ENCODE assay signal across 1 cellular context in genomic region chr11:58745705-58746364, GRCh38.
TF ChIP-seq lines count a peak whose summit lies in the region.

No MANE protein-coding gene starts in this region.

TF ChIP-seq in K562, 482 proteins besides CTCF, POLR2A, EP300 and RAD21 (continued from another document and continues in another):
- TF ChIP-seq RREB1 (CRISPR knock-in tag; IDR thresholded peaks at IDR 0.05), result no peak
- TF ChIP-seq ZNF766 (CRISPR knock-in tag; conservative IDR thresholded peaks at IDR 0.05), result no peak; the same call in 1 of the 2 replicates
- no peak for TF ChIP-seq RBM39 (optimal IDR thresholded peaks at IDR 0.05; ENCODE audit: low read depth, low read length)
- TF ChIP-seq ELK1 (CRISPR knock-in tag; IDR thresholded peaks at IDR 0.05), result no peak
- no peak for TF ChIP-seq ZC3H8 (IDR thresholded peaks at IDR 0.05)
- TF ChIP-seq MAFF (IDR thresholded peaks at IDR 0.05; ENCODE audit: low read length), result peak; percentile 36; the same call in 1 of the 2 replicates
- TF ChIP-seq SNIP1 (IDR thresholded peaks at IDR 0.05; ENCODE audit: low read depth), result no peak
- TF ChIP-seq NR3C1 (CRISPR knock-in tag; IDR thresholded peaks at IDR 0.05), result no peak
- no peak for TF ChIP-seq ETS2 (tag; IDR thresholded peaks at IDR 0.05; ENCODE audit: borderline replicate concordance, poor library complexity, severe bottlenecking)
- TF ChIP-seq ARID1B (IDR thresholded peaks at IDR 0.05), result peak; percentile 90
- TF ChIP-seq ZNF592 (IDR thresholded peaks at IDR 0.05), result peak; percentile 53; the same call in 1 of the 2 replicates
- TF ChIP-seq NCOR1 (IDR thresholded peaks at IDR 0.05), result peak; percentile 73
- peak; percentile 57; the same call in 1 of the 2 replicates for TF ChIP-seq MYC (IDR thresholded peaks at IDR 0.05; ENCODE audit: low read depth, low read length)
- TF ChIP-seq MYC (CRISPR knock-in tag; IDR thresholded peaks at IDR 0.05; ENCODE audit: borderline replicate concordance, low read depth), result no peak
- TF ChIP-seq ZNF740 (CRISPR knock-in tag; IDR thresholded peaks at IDR 0.05), result no peak
- no peak for TF ChIP-seq ZNF740 (tag; IDR thresholded peaks at IDR 0.05)
- peak; percentile 81 for TF ChIP-seq HES1 (IDR thresholded peaks at IDR 0.05; ENCODE audit: low read depth)
- no peak for TF ChIP-seq RFX5 (IDR thresholded peaks at IDR 0.05; ENCODE audit: low read depth, low read length)
- TF ChIP-seq SETDB1 (IDR thresholded peaks at IDR 0.05; ENCODE audit: low read length), result no peak
- TF ChIP-seq KLF13 (tag; IDR thresholded peaks at IDR 0.05; ENCODE audit: borderline replicate concordance, low read depth), result no peak
- no peak for TF ChIP-seq ZNF76 (CRISPR knock-in tag; IDR thresholded peaks at IDR 0.05; ENCODE audit: borderline replicate concordance)
- no peak for TF ChIP-seq IFI16 (CRISPR knock-in tag; IDR thresholded peaks at IDR 0.05)
- TF ChIP-seq, protein P1, sequence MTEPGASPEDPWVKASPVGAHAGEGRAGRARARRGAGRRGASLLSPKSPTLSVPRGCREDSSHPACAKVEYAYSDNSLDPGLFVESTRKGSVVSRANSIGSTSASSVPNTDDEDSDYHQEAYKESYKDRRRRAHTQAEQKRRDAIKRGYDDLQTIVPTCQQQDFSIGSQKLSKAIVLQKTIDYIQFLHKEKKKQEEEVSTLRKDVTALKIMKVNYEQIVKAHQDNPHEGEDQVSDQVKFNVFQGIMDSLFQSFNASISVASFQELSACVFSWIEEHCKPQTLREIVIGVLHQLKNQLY (CRISPR knock-in tag; conservative IDR thresholded peaks at IDR 0.05), result no peak
- 0 out of 2 replicates have a peak, but pooled peaks have one; percentile 44 for TF ChIP-seq ZNF830 (CRISPR knock-in tag; IDR thresholded peaks at IDR 0.05)
- TF ChIP-seq ZNF354B (CRISPR knock-in tag; IDR thresholded peaks at IDR 0.05), result no peak
- TF ChIP-seq STAT5A (IDR thresholded peaks at IDR 0.05; ENCODE audit: borderline replicate concordance, low read length), result peak; percentile 11; the same call in 1 of the 2 replicates
- peak; percentile 72; the same call in 1 of the 2 replicates for TF ChIP-seq ZNF197 (CRISPR knock-in tag; IDR thresholded peaks at IDR 0.05; ENCODE audit: low read depth)
- peak; percentile 95 for TF ChIP-seq HDAC2 (IDR thresholded peaks at IDR 0.05)
- TF ChIP-seq, protein P2, sequence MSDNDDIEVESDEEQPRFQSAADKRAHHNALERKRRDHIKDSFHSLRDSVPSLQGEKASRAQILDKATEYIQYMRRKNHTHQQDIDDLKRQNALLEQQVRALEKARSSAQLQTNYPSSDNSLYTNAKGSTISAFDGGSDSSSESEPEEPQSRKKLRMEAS (CRISPR knock-in tag; IDR thresholded peaks at IDR 0.05), result no peak
- TF ChIP-seq TEAD1 (CRISPR knock-in tag; IDR thresholded peaks at IDR 0.05), result peak in 1 of 2 experiments; percentile 57; a peak in 1 of 4 replicates
- no peak for TF ChIP-seq XRCC4 (IDR thresholded peaks at IDR 0.05; ENCODE audit: extremely low read depth, insufficient read depth, insufficient read length)
- TF ChIP-seq NUFIP1 (IDR thresholded peaks at IDR 0.05; ENCODE audit: partially characterized antibody), result no peak
- no peak for TF ChIP-seq ZKSCAN1 (IDR thresholded peaks at IDR 0.05; ENCODE audit: low read depth, low read length)
- TF ChIP-seq TAF7 (tag; IDR thresholded peaks at IDR 0.05), result no peak
- 0 out of 4 replicates have a peak, but pooled peaks of 1 of the 2 experiments have one; percentile 68 for TF ChIP-seq ARNT (IDR thresholded peaks at IDR 0.05)
- no peak for TF ChIP-seq ELF2 (CRISPR knock-in tag; IDR thresholded peaks at IDR 0.05)
- no peak for TF ChIP-seq ZNF253 (CRISPR knock-in tag; conservative IDR thresholded peaks at IDR 0.05)
- TF ChIP-seq HNRNPH1 (optimal IDR thresholded peaks at IDR 0.05; ENCODE audit: low read depth, low read length), result no peak
- 0 out of 2 replicates have a peak, but pooled peaks have one; percentile 20 for TF ChIP-seq GABPB1 (CRISPR knock-in tag; IDR thresholded peaks at IDR 0.05)
- no peak for TF ChIP-seq EWSR1 (IDR thresholded peaks at IDR 0.05; ENCODE audit: borderline replicate concordance, low read depth, partially characterized antibody)
- TF ChIP-seq PATZ1 (CRISPR knock-in tag; IDR thresholded peaks at IDR 0.05; ENCODE audit: borderline replicate concordance), result no peak
- TF ChIP-seq ZEB2 (IDR thresholded peaks at IDR 0.05), result 0 out of 2 replicates have a peak, but pooled peaks have one; percentile 13
- no peak for TF ChIP-seq POLR2G (IDR thresholded peaks at IDR 0.05; ENCODE audit: low read depth, low read length)
- no peak for TF ChIP-seq NFIX (CRISPR knock-in tag; IDR thresholded peaks at IDR 0.05; ENCODE audit: low read depth)
- TF ChIP-seq TCF3 (CRISPR knock-in tag; IDR thresholded peaks at IDR 0.05), result peak; percentile 76
- TF ChIP-seq, protein P3, sequence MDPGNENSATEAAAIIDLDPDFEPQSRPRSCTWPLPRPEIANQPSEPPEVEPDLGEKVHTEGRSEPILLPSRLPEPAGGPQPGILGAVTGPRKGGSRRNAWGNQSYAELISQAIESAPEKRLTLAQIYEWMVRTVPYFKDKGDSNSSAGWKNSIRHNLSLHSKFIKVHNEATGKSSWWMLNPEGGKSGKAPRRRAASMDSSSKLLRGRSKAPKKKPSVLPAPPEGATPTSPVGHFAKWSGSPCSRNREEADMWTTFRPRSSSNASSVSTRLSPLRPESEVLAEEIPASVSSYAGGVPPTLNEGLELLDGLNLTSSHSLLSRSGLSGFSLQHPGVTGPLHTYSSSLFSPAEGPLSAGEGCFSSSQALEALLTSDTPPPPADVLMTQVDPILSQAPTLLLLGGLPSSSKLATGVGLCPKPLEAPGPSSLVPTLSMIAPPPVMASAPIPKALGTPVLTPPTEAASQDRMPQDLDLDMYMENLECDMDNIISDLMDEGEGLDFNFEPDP (CRISPR knock-in tag; IDR thresholded peaks at IDR 0.05), result no peak
- TF ChIP-seq HOXB6 (CRISPR knock-in tag; IDR thresholded peaks at IDR 0.05; ENCODE audit: borderline replicate concordance), result no peak
- no peak for TF ChIP-seq DNMT1 (IDR thresholded peaks at IDR 0.05)
- no peak for TF ChIP-seq ILF3 (IDR thresholded peaks at IDR 0.05; ENCODE audit: borderline replicate concordance)
- TF ChIP-seq NR2F6 (CRISPR knock-in tag; IDR thresholded peaks at IDR 0.05), result no peak
- no peak for TF ChIP-seq RFX1 (IDR thresholded peaks at IDR 0.05)
- no peak for TF ChIP-seq MTF1 (CRISPR knock-in tag; IDR thresholded peaks at IDR 0.05; ENCODE audit: borderline replicate concordance)
- TF ChIP-seq ID3 (CRISPR knock-in tag; IDR thresholded peaks at IDR 0.05), result no peak
- peak; percentile 57; the same call in 1 of the 2 replicates for TF ChIP-seq ID3 (tag; IDR thresholded peaks at IDR 0.05)
- TF ChIP-seq ZNF23 (CRISPR knock-in tag; IDR thresholded peaks at IDR 0.05), result no peak
